In the genomic region with DNA sequence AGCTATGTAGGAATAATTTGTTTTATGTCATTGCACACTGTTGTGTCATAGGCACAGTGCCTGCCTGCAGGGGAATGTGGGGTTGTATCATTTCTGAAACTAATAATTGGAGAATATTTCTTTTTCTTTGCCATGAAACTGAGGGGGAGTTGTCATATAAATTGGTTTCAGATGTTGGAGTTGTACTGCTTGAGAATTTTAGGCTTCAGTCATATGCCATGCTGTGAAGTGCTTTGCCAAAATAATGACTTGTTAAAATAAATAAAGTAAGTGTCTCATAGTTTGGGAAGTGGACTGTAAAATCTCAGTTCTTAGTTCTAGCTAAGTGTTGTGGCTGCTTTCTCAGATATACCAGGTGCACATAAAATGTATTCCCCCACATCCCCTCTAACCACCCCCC, we compare ENCODE assay signal across 1 cellular context.
TF ChIP-seq lines count a peak whose summit lies in the region.

No MANE protein-coding gene starts in this region.

TF ChIP-seq in HEK293, 187 proteins besides CTCF, POLR2A, EP300 and RAD21 (continued from another document):
- TF ChIP-seq, protein P1, sequence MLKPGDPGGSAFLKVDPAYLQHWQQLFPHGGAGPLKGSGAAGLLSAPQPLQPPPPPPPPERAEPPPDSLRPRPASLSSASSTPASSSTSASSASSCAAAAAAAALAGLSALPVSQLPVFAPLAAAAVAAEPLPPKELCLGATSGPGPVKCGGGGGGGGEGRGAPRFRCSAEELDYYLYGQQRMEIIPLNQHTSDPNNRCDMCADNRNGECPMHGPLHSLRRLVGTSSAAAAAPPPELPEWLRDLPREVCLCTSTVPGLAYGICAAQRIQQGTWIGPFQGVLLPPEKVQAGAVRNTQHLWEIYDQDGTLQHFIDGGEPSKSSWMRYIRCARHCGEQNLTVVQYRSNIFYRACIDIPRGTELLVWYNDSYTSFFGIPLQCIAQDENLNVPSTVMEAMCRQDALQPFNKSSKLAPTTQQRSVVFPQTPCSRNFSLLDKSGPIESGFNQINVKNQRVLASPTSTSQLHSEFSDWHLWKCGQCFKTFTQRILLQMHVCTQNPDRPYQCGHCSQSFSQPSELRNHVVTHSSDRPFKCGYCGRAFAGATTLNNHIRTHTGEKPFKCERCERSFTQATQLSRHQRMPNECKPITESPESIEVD (tag by site-specific recombination; IDR thresholded peaks at IDR 0.05): 0 out of 2 replicates have a peak, but pooled peaks have one; percentile 13
TF ChIP-seq in HEK293: peak in this region for 1.
